Comparison of ENCODE assay signal across 7 cellular contexts in the genomic region with DNA sequence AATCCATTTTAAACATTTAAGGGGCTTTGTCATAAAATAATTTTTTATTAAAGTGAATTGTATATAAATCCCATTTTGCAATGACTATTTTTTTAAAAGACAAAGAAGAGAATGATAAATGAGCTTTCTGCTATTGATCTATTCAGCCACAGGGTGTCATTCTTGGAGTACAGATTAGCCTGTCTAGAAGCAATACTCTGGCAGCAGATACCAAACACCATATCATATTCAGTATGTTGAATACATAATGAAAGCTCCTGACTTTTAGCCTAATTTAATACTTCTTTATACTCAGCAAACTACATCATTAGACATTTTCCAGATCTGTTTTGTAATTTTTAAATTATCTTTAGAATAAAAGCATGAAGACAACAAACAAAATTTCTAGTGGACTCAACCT.
DNase-seq lines count a peak whose midpoint lies in the region; ATAC-seq and TF ChIP-seq lines count a peak whose summit lies in the region.

No MANE protein-coding gene starts in this region.

- H3K27ac Mint-ChIP-seq in endodermal cell (no peak overlapping the region), WTC11 (no peak overlapping the region)
- no peak overlapping the region for H3K27ac Mint-ChIP-seq in activated naive CD8-positive, alpha-beta T cell treated with anti-CD3 and anti-CD28 coated beads for 36 hours

- H3K36me3 ChIP-seq in endodermal cell (ENCODE audit: control insufficient read depth, insufficient read depth, low read length): no peaks in the 10 kb centered on the region

- DNase-seq in HCEC 1CT (peak; percentile 68), NCI-H345 treated with DMSO at 0.1 percent for 48 hours (lab: John Stamatoyannopoulos, UW; ENCODE audit: unreplicated experiment) (peak; percentile 5), endodermal cell (no peak), myocyte (ENCODE audit: low read depth) (peak; percentile 72), WTC11 (ENCODE audit: low spot score) (no peak)
- no peak for DNase-seq in activated naive CD8-positive, alpha-beta T cell treated with anti-CD3 and anti-CD28 coated beads for 36 hours

- H3K27ac ChIP-seq in endodermal cell (ENCODE audit: low read depth, low read length): no peak overlapping the region

- H3K4me3 ChIP-seq in endodermal cell (ENCODE audit: low read length): no peak overlapping the region

- no peaks in the 10 kb centered on the region for H3K36me3 Mint-ChIP-seq in endodermal cell (ENCODE audit: low read depth)
- H3K36me3 Mint-ChIP-seq in WTC11: no peaks in the 10 kb centered on the region
- H3K36me3 Mint-ChIP-seq in activated naive CD8-positive, alpha-beta T cell treated with anti-CD3 and anti-CD28 coated beads for 36 hours: no peaks in the 10 kb centered on the region

- POLR2A ChIA-PET in WTC11 (lab: Charles Lee): no interaction called here

- CTCF ChIA-PET in WTC11 (lab: Charles Lee): interaction anchor here (0.6 to 1.5 kb wide), 12 partner anchors 30 to 811 kb away, joined by 3 to 6 read pairs (median 3); no protein-coding TSS in a partner anchor

- ATAC-seq in HG03108 (IDR thresholded peaks at IDR 0.05; ENCODE audit: unreplicated experiment) (no peak), WTC11 (no peak)

- H3K27me3 Mint-ChIP-seq in endodermal cell (ENCODE audit: insufficient read depth) (no peaks in the 10 kb centered on the region), WTC11 (ENCODE audit: low read depth) (no peaks in the 10 kb centered on the region)
- no peaks in the 10 kb centered on the region for H3K27me3 Mint-ChIP-seq in activated naive CD8-positive, alpha-beta T cell treated with anti-CD3 and anti-CD28 coated beads for 36 hours

- H3K4me1 ChIP-seq in endodermal cell (ENCODE audit: control insufficient read depth, insufficient read depth, low read length): no peaks in the 10 kb centered on the region

- no peaks in the 10 kb centered on the region for H3K4me1 Mint-ChIP-seq in endodermal cell
- peaks cover 5% of the 10 kb centered on the region; the same call in 1 of the 2 replicates for H3K4me1 Mint-ChIP-seq in WTC11
- H3K4me1 Mint-ChIP-seq in activated naive CD8-positive, alpha-beta T cell treated with anti-CD3 and anti-CD28 coated beads for 36 hours: no peaks in the 10 kb centered on the region

- peaks cover 4% of the 10 kb centered on the region for H3K9me3 ChIP-seq in endodermal cell (ENCODE audit: control insufficient read depth, low read length)

- peak; percentile 63 for TF ChIP-seq CTCF in endodermal cell (conservative IDR thresholded peaks at IDR 0.05)
- TF ChIP-seq CTCF in WTC11 (IDR thresholded peaks at IDR 0.05): no peak

- no peaks in the 10 kb centered on the region for H3K9me3 Mint-ChIP-seq in endodermal cell
- H3K9me3 Mint-ChIP-seq in WTC11: peaks cover 8% of the 10 kb centered on the region
- no peaks in the 10 kb centered on the region for H3K9me3 Mint-ChIP-seq in activated naive CD8-positive, alpha-beta T cell treated with anti-CD3 and anti-CD28 coated beads for 36 hours

- no peak overlapping the region for H3K4me3 Mint-ChIP-seq in endodermal cell
- no peak overlapping the region for H3K4me3 Mint-ChIP-seq in WTC11
- H3K4me3 Mint-ChIP-seq in activated naive CD8-positive, alpha-beta T cell treated with anti-CD3 and anti-CD28 coated beads for 36 hours: no peak overlapping the region

- no peak overlapping the region for H3K9ac ChIP-seq in endodermal cell (ENCODE audit: extremely low read depth, low read length, poor library complexity, severe bottlenecking)

- H3K27me3 ChIP-seq in endodermal cell (ENCODE audit: control insufficient read depth, insufficient read depth, low read length, poor library complexity, severe bottlenecking): no peaks in the 10 kb centered on the region

TF ChIP-seq in WTC11, 78 proteins besides CTCF, POLR2A, EP300 and RAD21:
- no peak for TF ChIP-seq HMGA2 (CRISPR knock-in tag; IDR thresholded peaks at IDR 0.05)

Comparison
In these comparisons a context has a peak if more than half of its experiments do, and no peak if none do; other contexts are left out.
1. DNase-seq: peak in HCEC 1CT (single experiment), NCI-H345 treated with DMSO at 0.1 percent for 48 hours (single experiment) and myocyte (single experiment); none in endodermal cell (single experiment), WTC11 (single experiment) and activated naive CD8-positive, alpha-beta T cell treated with anti-CD3 and anti-CD28 coated beads for 36 hours (single experiment).